ENCODE assay signal across 10 cellular contexts in genomic region chr15:33722005-33722672, GRCh38.
DNase-seq lines count a peak whose midpoint lies in the region; ATAC-seq, FAIRE-seq and TF ChIP-seq lines count a peak whose summit lies in the region.
"Had no signal": no experiment of that assay in that cellular context is flagged by ENCODE, and none has a peak within 500 bp of the region (broad histone marks: within the 10 kb centered on the region; RNA-seq: fewer than 3 reads in every experiment).

No MANE protein-coding gene starts in this region.

- no peaks in the 10 kb centered on the region for H3K36me3 ChIP-seq in RWPE2 (ENCODE audit: low read depth)
- H3K36me3 ChIP-seq in pancreas, result no peaks in the 10 kb centered on the region

- no peaks in the 10 kb centered on the region for H3K9me3 ChIP-seq in RWPE2 (ENCODE audit: severe bottlenecking)
- no peaks in the 10 kb centered on the region for H3K9me3 ChIP-seq in pancreas

- 18 to 27% methylated on average over 2 of the region's 2 CpGs for WGBS in pancreas, 2 donors

- H3K4me3 ChIP-seq in RWPE2 (ENCODE audit: severe bottlenecking) (no peak overlapping the region), pancreas (no peak overlapping the region)

- peaks cover 4 to 6% (median 5%) of the 10 kb centered on the region in 3 donors for H3K27me3 Mint-ChIP-seq in naive B cell

- H3K4me1 ChIP-seq in RWPE2 (ENCODE audit: insufficient read depth, poor library complexity, severe bottlenecking), result peaks cover 20% of the 10 kb centered on the region
- H3K4me1 ChIP-seq in pancreas, result no peaks in the 10 kb centered on the region

- ATAC-seq in GM18909 (IDR thresholded peaks at IDR 0.05; ENCODE audit: poor library complexity, unreplicated experiment), result peak; percentile 96
- peak; percentile 49 for ATAC-seq in HG03045 (IDR thresholded peaks at IDR 0.05; ENCODE audit: unreplicated experiment)
- peak; percentile 73 for ATAC-seq in RWPE2 (ENCODE audit: low read depth)
- ATAC-seq in naive B cell (ENCODE audit: low read depth in 2 of 2), result peak; percentile 76 to 90
- no peak for ATAC-seq in pancreas

- TF ChIP-seq CTCF in RWPE2 (IDR thresholded peaks at IDR 0.05; ENCODE audit: poor library complexity, severe bottlenecking), result no peak
- TF ChIP-seq CTCF in pancreas (IDR thresholded peaks at IDR 0.05), result no peak

- H3K27ac Mint-ChIP-seq in naive B cell, result peak overlapping the region in 1 of 6 donors; percentile 17
- H3K27ac Mint-ChIP-seq: mesothelial cell of epicardium had no signal

- DNase-seq in RWPE2 (ENCODE audit: low spot score) (no peak), naive B cell (no peak), pancreas (no peak), superior temporal gyrus (ENCODE audit: extremely low spot score) (no peak), caudate nucleus (lab: John Stamatoyannopoulos, UW) (no peak)
- no peak for DNase-seq in activated CD8-positive, alpha-beta memory T cell treated with anti-CD3 and anti-CD28 coated beads, Interleukin-2, amount 50 U/mL, for 48 hours
- DNase-seq: anterior cingulate cortex had no signal

- peaks cover 0 to 2% (median 0%) of the 10 kb centered on the region in 7 donors for H3K9me3 Mint-ChIP-seq in naive B cell

- intact Hi-C loops in pancreas (cut with DNase I), result no loop called here

- H3K27ac ChIP-seq in RWPE2 (ENCODE audit: poor library complexity, severe bottlenecking), result peak overlapping the region; percentile 73
- no peak overlapping the region for H3K27ac ChIP-seq in pancreas
- H3K27ac ChIP-seq in caudate nucleus (ENCODE audit: low read depth, low read length), result no peak overlapping the region

- H3K27me3 ChIP-seq in RWPE2 (ENCODE audit: insufficient read depth, poor library complexity, severe bottlenecking) (no peaks in the 10 kb centered on the region), pancreas (no peaks in the 10 kb centered on the region)

- H3K4me1 Mint-ChIP-seq in naive B cell, result peaks cover 0 to 17% (median 4%) of the 10 kb centered on the region in 3 donors

- no peak for FAIRE-seq in pancreas (lab: Jason Lieb, UNC)

- H3K4me3 Mint-ChIP-seq in naive B cell, result no peak overlapping the region
- H3K4me3 Mint-ChIP-seq: mesothelial cell of epicardium had no signal

- H3K36me3 Mint-ChIP-seq in naive B cell, result no peaks in the 10 kb centered on the region
- H3K36me3 Mint-ChIP-seq: mesothelial cell of epicardium had no signal

Comparison
In these comparisons a context has a peak if more than half of its experiments do, and no peak if none do; other contexts are left out.
1. ATAC-seq: peak in GM18909 (single experiment), HG03045 (single experiment), RWPE2 (single experiment) and naive B cell (2 of 2); none in pancreas (0 of 4).